In the genomic region with DNA sequence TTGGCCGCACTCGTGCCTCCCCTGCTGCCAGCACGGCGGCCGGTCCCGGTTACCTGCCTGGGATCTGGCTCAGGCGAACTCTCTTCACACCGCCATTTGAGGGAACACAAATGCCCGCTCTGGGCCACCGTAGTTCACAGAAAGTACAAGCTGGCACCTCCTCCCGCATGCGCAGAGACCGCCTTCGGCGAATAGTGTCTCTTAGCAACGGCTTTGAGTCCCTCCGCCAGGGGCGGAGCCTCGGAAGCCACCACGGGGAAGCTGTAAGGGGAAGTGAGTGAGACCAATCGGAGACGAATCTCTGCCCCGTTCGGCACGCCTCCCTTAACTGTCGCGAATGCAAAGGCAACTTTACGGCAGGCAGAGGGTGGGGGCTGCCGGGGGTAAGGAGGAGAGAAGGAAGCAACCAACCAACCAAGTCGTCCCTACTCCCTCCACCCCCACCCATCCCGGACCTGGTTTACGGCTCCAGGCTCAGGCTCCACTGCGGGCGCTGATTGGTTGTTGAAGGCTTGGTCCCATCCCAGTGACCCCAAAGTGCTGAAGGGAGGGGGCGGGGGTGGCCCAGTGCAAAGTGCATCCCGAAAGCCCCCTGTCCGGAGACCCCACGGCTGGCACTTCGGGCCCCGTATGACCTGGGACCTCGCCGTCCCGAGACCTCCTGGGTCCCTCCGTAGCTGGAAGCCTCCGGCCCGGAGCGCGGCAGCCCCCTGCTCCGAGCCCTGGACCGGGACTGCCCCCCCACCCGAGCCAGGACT, we compare ENCODE assay signal across 8 cellular contexts. TPM values are rescaled to one million over a fixed set of nuclear protein-coding genes. Genes with fewer than 3 reads are reported as not detected.
DNase-seq lines count a peak whose midpoint lies in the region; ATAC-seq, FAIRE-seq and TF ChIP-seq lines count a peak whose summit lies in the region.

A gene with protein sequence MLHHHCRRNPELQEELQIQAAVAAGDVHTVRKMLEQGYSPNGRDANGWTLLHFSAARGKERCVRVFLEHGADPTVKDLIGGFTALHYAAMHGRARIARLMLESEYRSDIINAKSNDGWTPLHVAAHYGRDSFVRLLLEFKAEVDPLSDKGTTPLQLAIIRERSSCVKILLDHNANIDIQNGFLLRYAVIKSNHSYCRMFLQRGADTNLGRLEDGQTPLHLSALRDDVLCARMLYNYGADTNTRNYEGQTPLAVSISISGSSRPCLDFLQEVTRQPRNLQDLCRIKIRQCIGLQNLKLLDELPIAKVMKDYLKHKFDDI (plus strand): TSS at position 526 of the 758 bp plus-strand sequence. CDS start 9,628 bp downstream, outside the sequence.
A gene with protein sequence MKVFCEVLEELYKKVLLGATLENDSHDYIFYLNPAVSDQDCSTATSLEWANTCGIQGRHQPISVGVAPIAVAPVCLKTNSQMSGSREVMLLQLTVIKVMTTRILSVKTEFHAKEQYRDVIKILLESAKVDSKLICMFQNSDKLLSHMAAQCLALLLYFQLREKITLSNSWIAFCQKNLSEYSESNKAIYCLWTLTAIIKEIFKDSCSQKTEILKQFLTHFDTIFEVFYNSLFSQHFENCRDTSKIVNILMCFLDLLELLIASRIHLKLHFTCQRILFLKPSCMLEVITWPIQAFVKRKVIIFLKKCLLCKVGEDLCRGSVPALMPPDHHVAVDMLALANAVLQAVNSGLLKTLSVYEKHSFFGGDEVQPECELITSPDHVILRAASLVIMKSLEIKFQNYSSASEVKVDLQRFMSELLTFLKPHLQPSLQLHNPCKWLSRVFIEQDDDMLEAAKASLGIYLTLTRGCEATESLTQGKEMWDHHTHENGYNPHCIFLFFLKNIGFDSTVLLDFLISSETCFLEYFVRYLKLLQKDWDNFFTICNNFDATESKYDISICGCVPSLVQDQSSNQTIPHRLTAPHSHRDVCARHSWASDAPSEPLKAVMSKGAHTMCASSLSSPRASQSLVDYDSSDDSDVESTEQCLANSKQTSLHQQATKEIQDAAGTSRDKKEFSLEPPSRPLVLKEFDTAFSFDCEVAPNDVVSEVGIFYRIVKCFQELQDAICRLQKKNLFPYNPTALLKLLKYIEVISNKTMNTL (minus strand): TSS at position 121 of the 758 bp plus-strand sequence. CDS start 21,342 bp downstream, outside the sequence.

- H3K4me2 ChIP-seq in OCI-LY7 (ENCODE audit: low read length) (peak within 1 kb of the TSS; percentile 89), endothelial cell of umbilical vein (ENCODE audit: insufficient read depth, low read length) (peak within 1 kb of the TSS; percentile 93)

- 0 out of 2 replicates have a peak, but pooled peaks cover 3% of the 10 kb centered on the region for H4K20me1 ChIP-seq in OCI-LY7 (ENCODE audit: insufficient read depth, low read length)
- H4K20me1 ChIP-seq in endothelial cell of umbilical vein (replicated peaks; ENCODE audit: control insufficient read depth, extremely low read depth, insufficient read depth, low read length): no peaks in the 10 kb centered on the region

- no peaks in the 10 kb centered on the region for H3K9me2 ChIP-seq in OCI-LY7 (ENCODE audit: insufficient read depth, low read length)

- H3K79me2 ChIP-seq in OCI-LY7 (ENCODE audit: insufficient read depth, low read depth, low read length): peaks cover 43% of the 10 kb centered on the region
- H3K79me2 ChIP-seq in endothelial cell of umbilical vein (ENCODE audit: control insufficient read depth, insufficient read depth, low read length): peaks cover 71% of the 10 kb centered on the region

- H3K9ac ChIP-seq in endothelial cell of umbilical vein (replicated peaks; ENCODE audit: extremely low read depth, insufficient read depth, low read length): peak within 1 kb of the TSS; percentile 93

- no peaks in the 10 kb centered on the region for H3K9me1 ChIP-seq in endothelial cell of umbilical vein (replicated peaks; ENCODE audit: control insufficient read depth, extremely low read depth, insufficient read depth, low read length)

- TF ChIP-seq CTCF in D721Med (IDR thresholded peaks at IDR 0.05; ENCODE audit: insufficient read depth, missing control alignments) (no peak), OCI-LY7 (conservative IDR thresholded peaks at IDR 0.05; ENCODE audit: low read length) (no peak), endothelial cell of umbilical vein (IDR thresholded peaks at IDR 0.05; ENCODE audit: extremely low read depth in 1 of 2, insufficient read depth in 1 of 2, low read depth in 1 of 2, low read length in 2 of 2) (no peak)

- POLR2A ChIA-PET in OCI-LY7 (lab: Charles Lee): interaction anchor here (0.6 to 0.9 kb wide), 2 partner anchors 12 to 328 kb away, joined by 3 read pairs; no protein-coding TSS in a partner anchor
- POLR2A ChIA-PET in endothelial cell of umbilical vein (lab: Charles Lee): interaction anchor here (1.1 kb wide), 1 partner anchor 316 kb away, joined by 3 read pairs; no protein-coding TSS in a partner anchor

- H3K27ac ChIP-seq in OCI-LY7 (ENCODE audit: low read depth, low read length, poor library complexity, severe bottlenecking): peak within 1 kb of the TSS; percentile 59
- peak within 1 kb of the TSS; percentile 71 for H3K27ac ChIP-seq in endothelial cell of umbilical vein (ENCODE audit: insufficient read depth, low read depth, low read length)

- TF ChIP-seq POLR2A in endothelial cell of umbilical vein (IDR thresholded peaks at IDR 0.05; ENCODE audit: low read depth, low read length): no peak

- H2AFZ ChIP-seq in OCI-LY7 (ENCODE audit: low read length): peak within 1 kb of the TSS; percentile 74
- H2AFZ ChIP-seq in endothelial cell of umbilical vein (ENCODE audit: low read depth, low read length): peak within 1 kb of the TSS; percentile 92

- peak; percentile 88 for ATAC-seq in GM21526 (IDR thresholded peaks at IDR 0.05; ENCODE audit: low FRiP score, unreplicated experiment)

- DNase-seq in D721Med (ENCODE audit: insufficient read length, low spot score) (peak; percentile 56), HuH-7.5 (ENCODE audit: low spot score) (peak; percentile 84), OCI-LY7 (ENCODE audit: low spot score) (peak; percentile 100), activated T-cell treated with anti-CD3 and anti-CD28 coated beads for 1 hour (ENCODE audit: low read depth) (peak; percentile 99), endothelial cell of umbilical vein (ENCODE audit: low read depth, low spot score) (peak; percentile 100), midbrain (lab: John Stamatoyannopoulos, UW) (peak; percentile 100)
- peak; percentile 100 for DNase-seq in stimulated activated CD8-positive, alpha-beta memory T cell treated with anti-CD3 and anti-CD28 coated beads, Interleukin-2, amount 100 ng/mL, for 1 hour (ENCODE audit: low read depth in 2 of 2)

- H3K4me1 ChIP-seq in OCI-LY7 (ENCODE audit: insufficient read depth, low read length, poor library complexity, severe bottlenecking): peaks cover 20% of the 10 kb centered on the region
- H3K4me1 ChIP-seq in endothelial cell of umbilical vein (ENCODE audit: control insufficient read depth, extremely low read depth, insufficient read depth, low read length): peaks cover 21% of the 10 kb centered on the region

- intact Hi-C loops in OCI-LY7 (cut with micrococcal nuclease; ENCODE audit: unreplicated experiment) (loop anchor here (5.0 kb wide), 2 partner anchors 690 to 1955 kb away; partner anchors contain the start of gene IGF1R), endothelial cell of umbilical vein (cut with micrococcal nuclease) (loop anchor here (1.0 to 10.0 kb wide), 6 partner anchors 253 to 1041 kb away; partner anchors contain the start of gene CHSY1)

- FAIRE-seq in D721Med (lab: Jason Lieb, UNC) (no peak), endothelial cell of umbilical vein (lab: Jason Lieb, UNC) (peak; percentile 99)

- BruUV-seq in OCI-LY7 (replicated peaks; lab: Mats Ljungman, UMichigan): no TSS peak
- no TSS peak for BruUV-seq in endothelial cell of umbilical vein (replicated peaks; lab: Mats Ljungman, UMichigan)

- H3K36me3 ChIP-seq in OCI-LY7 (ENCODE audit: insufficient read depth, low read length): peaks cover 23% of the 10 kb centered on the region; the same call in 1 of the 2 replicates
- peaks cover 0 to 2% of the 10 kb centered on the region in 2 experiments for H3K36me3 ChIP-seq in endothelial cell of umbilical vein (ENCODE audit: control insufficient read depth in 2 of 2, extremely low read depth in 1 of 2, insufficient read depth in 2 of 2, low read length in 2 of 2)

- no peaks in the 10 kb centered on the region for H3K27me3 ChIP-seq in endothelial cell of umbilical vein (ENCODE audit: control insufficient read depth in 2 of 2, insufficient read depth in 2 of 2, low read length in 2 of 2)

- peak within 1 kb of the TSS; percentile 99 for H3K4me3 ChIP-seq in OCI-LY7 (ENCODE audit: low read depth, low read length, poor library complexity, severe bottlenecking)
- H3K4me3 ChIP-seq in endothelial cell of umbilical vein (replicated peaks in 1 of 3; ENCODE audit: insufficient read depth in 1 of 3, low read depth in 1 of 3, low read length in 3 of 3): peak within 1 kb of the TSS; percentile 84 to 99 (median 96)

- dilution Hi-C loops in endothelial cell of umbilical vein (cut with MboI; ENCODE audit: extremely low pct_ligation_motif_present, low sequenced_read_pairs): no loop called here

- no peaks in the 10 kb centered on the region for H3K9me3 ChIP-seq in OCI-LY7 (ENCODE audit: low read length)
- no peaks in the 10 kb centered on the region for H3K9me3 ChIP-seq in endothelial cell of umbilical vein (replicated peaks; ENCODE audit: control insufficient read depth, insufficient read depth, low read length)

- CTCF ChIA-PET in OCI-LY7 (lab: Charles Lee; ENCODE audit: unreplicated experiment): interaction anchor here (1.4 kb wide), 1 partner anchor 406 kb away, joined by 3 read pairs; no protein-coding TSS in a partner anchor
- CTCF ChIA-PET in endothelial cell of umbilical vein (lab: Charles Lee): interaction anchor here (0.6 to 1.7 kb wide), 9 partner anchors 13 to 677 kb away, joined by 3 to 17 read pairs (median 4); no protein-coding TSS in a partner anchor

RNA-seq across cellular contexts. Expression of the first gene that starts in this region (rescaled TPM):
- 10.9 and 13.1 TPM in 2 replicates for total RNA-seq in OCI-LY7 (2014; rRNA removed; shearing (Covaris generic))
- total RNA-seq in OCI-LY7 (2022): 15.2 and 17.4 TPM in 2 replicates
- 13.0 and 13.3 TPM in 2 replicates for total RNA-seq in endothelial cell of umbilical vein
- polyA plus RNA-seq in endothelial cell of umbilical vein: 5.7 and 6.8 TPM in 2 replicates
- 7.1 and 8.3 TPM in 2 replicates for polyA plus RNA-seq in endothelial cell of umbilical vein (2011; cell fraction: cytosol; rRNA removed)
- polyA plus RNA-seq in endothelial cell of umbilical vein (2011; cell fraction: nucleus; rRNA removed): 9.1 and 10.1 TPM in 2 replicates
- polyA plus RNA-seq in endothelial cell of umbilical vein (2012): 8.3 and 9.1 TPM in 2 replicates
- polyA minus RNA-seq in endothelial cell of umbilical vein: 22.6 and 23.5 TPM in 2 replicates
- 13.4 TPM for polyA minus RNA-seq in endothelial cell of umbilical vein (2011; cell fraction: cytosol; rRNA and poly(A)+ RNA removed)
- 11.5 and 19.3 TPM in 2 replicates for polyA minus RNA-seq in endothelial cell of umbilical vein (2011; cell fraction: nucleus; rRNA and poly(A)+ RNA removed)

RNA-seq across cellular contexts. Expression of the second gene that starts in this region (rescaled TPM):
- 6.6 and 7.5 TPM in 2 replicates for total RNA-seq in OCI-LY7 (2014; rRNA removed; shearing (Covaris generic))
- total RNA-seq in OCI-LY7 (2022): 14.3 and 15.7 TPM in 2 replicates
- total RNA-seq in endothelial cell of umbilical vein: 9.6 and 14.7 TPM in 2 replicates
- polyA plus RNA-seq in endothelial cell of umbilical vein: 6.9 and 7.6 TPM in 2 replicates
- polyA plus RNA-seq in endothelial cell of umbilical vein (2011; cell fraction: cytosol; rRNA removed): 4.5 and 5.9 TPM in 2 replicates
- polyA plus RNA-seq in endothelial cell of umbilical vein (2011; cell fraction: nucleus; rRNA removed): 24.7 and 32.1 TPM in 2 replicates
- polyA plus RNA-seq in endothelial cell of umbilical vein (2012): 6.4 and 11.6 TPM in 2 replicates
- polyA minus RNA-seq in endothelial cell of umbilical vein: 12.5 and 19.4 TPM in 2 replicates
- polyA minus RNA-seq in endothelial cell of umbilical vein (2011; cell fraction: cytosol; rRNA and poly(A)+ RNA removed): 8.5 TPM
- 8.1 and 19.1 TPM in 2 replicates for polyA minus RNA-seq in endothelial cell of umbilical vein (2011; cell fraction: nucleus; rRNA and poly(A)+ RNA removed)

Comparison
In these comparisons a context has a peak if more than half of its experiments do, and no peak if none do; other contexts are left out.
1. Peak in every context shown above with its lines: DNase-seq, ATAC-seq, H3K4me3 ChIP-seq and H3K27ac ChIP-seq.